In the genomic region with DNA sequence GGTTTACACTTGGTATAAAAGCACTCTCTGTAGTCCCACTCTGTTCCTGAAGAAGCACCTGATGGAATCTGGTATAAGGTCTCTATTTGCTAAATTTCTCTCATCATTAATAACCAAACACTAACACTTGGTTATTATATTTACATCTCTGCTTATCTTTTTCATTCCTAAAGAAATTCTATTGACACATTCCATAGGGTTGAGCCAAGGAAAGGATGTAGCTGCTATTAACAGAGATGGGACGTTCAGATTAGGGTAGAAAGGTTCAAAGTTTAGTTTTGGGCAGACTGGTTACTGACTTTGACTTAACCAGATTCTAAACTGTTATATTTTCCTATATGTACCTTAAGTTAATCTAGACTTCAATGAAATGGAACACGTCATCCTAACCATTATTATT, we compare ENCODE assay signal across 11 cellular contexts.
"Had no signal": no experiment of that assay in that cellular context is flagged by ENCODE, and none has a peak within 500 bp of the region (broad histone marks: within the 10 kb centered on the region; RNA-seq: fewer than 3 reads in every experiment).

No MANE protein-coding gene starts in this region.

- FAIRE-seq: HTR-8/SVneo had no signal

- H2AFZ ChIP-seq: GM23248 had no signal

- DNase-seq: GM23248, GOT3, H7, HFFc6, IMR-90, KBM-7 had no signal

- H3K27ac ChIP-seq: GM23248, HL-60, KMS-11 had no signal

- ATAC-seq: HCT116 had no signal

- H3K4me3 ChIP-seq: GM23248, HAP-1 had no signal

- H3K27ac Mint-ChIP-seq: HFFc6 had no signal

- H3K9ac ChIP-seq: GM23248, KMS-11 had no signal

- H3K4me3 Mint-ChIP-seq: HFFc6 had no signal

- H3K4me2 ChIP-seq: KMS-11 had no signal

- H3K4me1 ChIP-seq: HAP-1 had no signal
